In genomic region chr1:25039229-25039628, GRCh38 we compare ENCODE assay signal across 18 cellular contexts.
A peak's percentile ranks its signal among the peaks of the same experiment; 100 is the strongest.
DNase-seq lines count a peak whose midpoint lies in the region; ATAC-seq, FAIRE-seq and TF ChIP-seq lines count a peak whose summit lies in the region.
"Had no signal": no experiment of that assay in that cellular context is flagged by ENCODE, and none has a peak within 500 bp of the region (broad histone marks: within the 10 kb centered on the region; RNA-seq: fewer than 3 reads in every experiment).

No MANE protein-coding gene starts in this region.

- in situ Hi-C loops in HepG2 (cut with HindIII; ENCODE audit: extremely low pct_ligation_motif_present, low pct_unique_long_range_greater_than_20kb): loop anchor here (5.0 kb wide), 2 partner anchors 107 to 192 kb away; partner anchors contain the start of gene RUNX3

- H3K27ac ChIP-seq in HepG2 (ENCODE audit: extremely low read length, insufficient read depth, low read length): no peak overlapping the region
- H3K27ac ChIP-seq in right lobe of liver: no peak overlapping the region
- no peak overlapping the region for H3K27ac ChIP-seq in CD8-positive, alpha-beta T cell (ENCODE audit: low read depth, low read length)
- H3K27ac ChIP-seq: left lung, psoas muscle had no signal

- DNase-seq in HepG2 (ENCODE audit: low spot score): no peak
- no peak for DNase-seq in right lobe of liver
- peak; percentile 7 for DNase-seq in RKO (ENCODE audit: low spot score)
- DNase-seq in fibroblast of mammary gland (ENCODE audit: low read depth): peak; percentile 3
- no peak for DNase-seq in GM19239 (ENCODE audit: insufficient read length, low spot score)
- no peak for DNase-seq in foreskin melanocyte
- no peak for DNase-seq in HuH-7 (ENCODE audit: low spot score)
- DNase-seq in CD8-positive, alpha-beta T cell: no peak
- DNase-seq: activated naive CD4-positive, alpha-beta T cell treated with anti-CD3 and anti-CD28 coated beads, Interleukin-2, amount 10 ng/mL, durations not matched to agents 7 days and 5 days; CD4-positive, CD25-positive, alpha-beta regulatory T cell; effector CD8-positive, alpha-beta T cell; EL; NCI-H2029; SK-N-SH; stimulated activated naive CD8-positive, alpha-beta T cell treated with anti-CD3 and anti-CD28 coated beads, Interleukin-15, Interleukin-2, amounts not matched to agents 100 U/mL and 50 U/mL, for 24 hours had no signal

- peaks cover under 1 to 10% of the 10 kb centered on the region in 2 experiments; a peak in 1 of 5 replicates for H3K27me3 ChIP-seq in HepG2 (ENCODE audit: control insufficient read depth in 1 of 2, insufficient read depth in 2 of 2, low read length in 2 of 2)
- no peaks in the 10 kb centered on the region for H3K27me3 ChIP-seq in right lobe of liver
- H3K27me3 ChIP-seq in CD8-positive, alpha-beta T cell (ENCODE audit: insufficient read depth, low read length): no peaks in the 10 kb centered on the region

- no peak overlapping the region for H3K9ac ChIP-seq in HepG2 (ENCODE audit: insufficient read depth, low read depth, low read length)
- H3K9ac ChIP-seq: SK-N-SH had no signal

- no peak overlapping the region for H2AFZ ChIP-seq in HepG2 (ENCODE audit: low read length)

- TF ChIP-seq POLR2A in HepG2 (IDR thresholded peaks at IDR 0.05; ENCODE audit: insufficient read depth in 1 of 2, low read depth in 2 of 2, low read length in 2 of 2) (no peak), right lobe of liver (IDR thresholded peaks at IDR 0.05) (no peak)

- no peak overlapping the region for H3K4me3 ChIP-seq in HepG2 (replicated peaks in 1 of 3; ENCODE audit: insufficient read depth in 1 of 3, low read depth in 2 of 3, low read length in 3 of 3)
- H3K4me3 ChIP-seq in right lobe of liver: no peak overlapping the region
- H3K4me3 ChIP-seq in fibroblast of mammary gland (ENCODE audit: control insufficient read depth, low read depth, low read length): no peak overlapping the region
- H3K4me3 ChIP-seq in CD8-positive, alpha-beta T cell (ENCODE audit: low read depth, low read length): no peak overlapping the region
- H3K4me3 ChIP-seq: left lung, psoas muscle had no signal

- ATAC-seq in HepG2 (peak; percentile 52), right lobe of liver (no peak)
- no peak for ATAC-seq in CD8-positive, alpha-beta T cell
- ATAC-seq: left lung; psoas muscle; stimulated activated naive CD8-positive, alpha-beta T cell treated with anti-CD3 and anti-CD28 coated beads, Interleukin-15, Interleukin-2, amounts not matched to agents 100 U/mL and 50 U/mL, for 24 hours had no signal

- intact Hi-C loops in HepG2 (cut with micrococcal nuclease; ENCODE audit: unreplicated experiment): loop anchor here (5.0 kb wide), 1 partner anchor 168 kb away; no protein-coding TSS in a partner anchor
- intact Hi-C loops in right lobe of liver (cut with DNase I): loop anchor here (10.0 kb wide), 2 partner anchors 94 to 194 kb away; no protein-coding TSS in a partner anchor
- intact Hi-C loops in CD8-positive, alpha-beta T cell (cut with DNase I, micrococcal nuclease): loop anchor here in 1 of 2 experiments (5.0 kb wide), 1 partner anchor 63 kb away; no protein-coding TSS in a partner anchor

- peak; percentile 39 for TF ChIP-seq CTCF in HepG2 (CRISPR knock-in tag; IDR thresholded peaks at IDR 0.05)
- TF ChIP-seq CTCF in right lobe of liver (IDR thresholded peaks at IDR 0.05): no peak
- TF ChIP-seq CTCF in fibroblast of mammary gland (conservative IDR thresholded peaks at IDR 0.05; ENCODE audit: control insufficient read depth, insufficient read depth, low read depth, low read length): no peak
- no peak for TF ChIP-seq CTCF in CD8-positive, alpha-beta T cell (IDR thresholded peaks at IDR 0.05)

- TF ChIP-seq EP300 in HepG2 (IDR thresholded peaks at IDR 0.05; ENCODE audit: low read depth in 2 of 2, low read length in 2 of 2) (no peak), HepG2 (CRISPR knock-in tag; IDR thresholded peaks at IDR 0.05; ENCODE audit: borderline replicate concordance) (no peak)

- no CpG with 5 or more reads among the region's 8 CpGs for WGBS in HepG2 (ENCODE audit: low lambda C conversion rate)
- no CpG with 5 or more reads among the region's 8 CpGs for WGBS in right lobe of liver (ENCODE audit: insufficient coverage, low coverage, low lambda C conversion rate, missing lambda C conversion rate)

- H3K27ac Mint-ChIP-seq in CD8-positive, alpha-beta T cell: no peak overlapping the region

- H3K27me3 Mint-ChIP-seq in CD8-positive, alpha-beta T cell (ENCODE audit: low read depth): no peaks in the 10 kb centered on the region
- H3K27me3 Mint-ChIP-seq: CD4-positive, CD25-positive, alpha-beta regulatory T cell had no signal

- H3K79me2 ChIP-seq in HepG2 (ENCODE audit: insufficient read depth, low read length): no peaks in the 10 kb centered on the region

- BruUV-seq in HepG2 (replicated peaks; lab: Mats Ljungman, UMichigan): no TSS peak

- H3K36me3 Mint-ChIP-seq in CD8-positive, alpha-beta T cell: no peaks in the 10 kb centered on the region
- H3K36me3 Mint-ChIP-seq: activated naive CD4-positive, alpha-beta T cell treated with anti-CD3 and anti-CD28 coated beads, Interleukin-2, amount 10 ng/mL, durations not matched to agents 7 days and 5 days; CD4-positive, CD25-positive, alpha-beta regulatory T cell had no signal

- H3K4me3 Mint-ChIP-seq in CD8-positive, alpha-beta T cell: no peak overlapping the region
- H3K4me3 Mint-ChIP-seq: activated naive CD4-positive, alpha-beta T cell treated with anti-CD3 and anti-CD28 coated beads, Interleukin-2, amount 10 ng/mL, durations not matched to agents 7 days and 5 days had no signal

- no peaks in the 10 kb centered on the region for H4K20me1 ChIP-seq in HepG2 (ENCODE audit: insufficient read depth, low read length)

- no peak overlapping the region for H3K4me2 ChIP-seq in HepG2 (ENCODE audit: low read depth, low read length)
- H3K4me2 ChIP-seq: SK-N-SH had no signal

- peaks cover 39% of the 10 kb centered on the region for H3K4me1 Mint-ChIP-seq in CD8-positive, alpha-beta T cell (ENCODE audit: low read depth)

- CTCF ChIA-PET in HepG2 (lab: Yijun Ruan, JAX; ENCODE audit: low intra/inter-chr PET ratio, low total read pairs): no interaction called here
- CTCF ChIA-PET in CD8-positive, alpha-beta T cell (lab: Charles Lee): interaction anchor here (0.8 to 10.2 kb wide), 10 partner anchors 8 to 192 kb away, joined by 3 to 163 read pairs (median 74); partner anchors contain the start of gene RUNX3

- H3K9me3 ChIP-seq in HepG2 (ENCODE audit: low read length) (no peaks in the 10 kb centered on the region), right lobe of liver (no peaks in the 10 kb centered on the region)
- H3K9me3 ChIP-seq in CD8-positive, alpha-beta T cell (ENCODE audit: low read length): no peaks in the 10 kb centered on the region
- H3K9me3 ChIP-seq: left lung, psoas muscle, SK-N-SH had no signal

- TF ChIP-seq RAD21 in HepG2 (CRISPR knock-in tag; IDR thresholded peaks at IDR 0.05): no peak

- POLR2A ChIA-PET in HepG2 (lab: Yijun Ruan, JAX): no interaction called here
- POLR2A ChIA-PET in CD8-positive, alpha-beta T cell (lab: Charles Lee): interaction anchor here (0.7 to 1.9 kb wide), 2 partner anchors 106 to 128 kb away, joined by 3 to 4 read pairs; no protein-coding TSS in a partner anchor

- H3K9me3 Mint-ChIP-seq in CD8-positive, alpha-beta T cell: no peaks in the 10 kb centered on the region
- H3K9me3 Mint-ChIP-seq: activated naive CD4-positive, alpha-beta T cell treated with anti-CD3 and anti-CD28 coated beads, Interleukin-2, amount 10 ng/mL, durations not matched to agents 7 days and 5 days; CD4-positive, CD25-positive, alpha-beta regulatory T cell had no signal

- H3K36me3 ChIP-seq in HepG2 (replicated peaks in 1 of 2; ENCODE audit: control insufficient read depth in 1 of 2, insufficient read depth in 2 of 2, low read length in 2 of 2) (no peaks in the 10 kb centered on the region), right lobe of liver (no peaks in the 10 kb centered on the region)
- no peaks in the 10 kb centered on the region for H3K36me3 ChIP-seq in CD8-positive, alpha-beta T cell (ENCODE audit: insufficient read depth, low read length)
- H3K36me3 ChIP-seq: left lung had no signal

- H3K4me1 ChIP-seq in HepG2 (ENCODE audit: insufficient read depth, low read length): 0 out of 2 replicates have a peak, but pooled peaks cover under 1% of the 10 kb centered on the region
- H3K4me1 ChIP-seq in right lobe of liver: no peaks in the 10 kb centered on the region
- H3K4me1 ChIP-seq in CD8-positive, alpha-beta T cell (ENCODE audit: insufficient read depth, low read length): peaks cover 54% of the 10 kb centered on the region
- H3K4me1 ChIP-seq: psoas muscle had no signal

- FAIRE-seq in HepG2 (lab: Jason Lieb, UNC): no peak
- FAIRE-seq in GM19239 (lab: Jason Lieb, UNC): no peak
- FAIRE-seq: A204.1 had no signal

TF ChIP-seq in HepG2, 621 proteins besides CTCF, POLR2A, EP300 and RAD21:
- TF ChIP-seq STAG1 (CRISPR knock-in tag; IDR thresholded peaks at IDR 0.05): 0 out of 2 replicates have a peak, but pooled peaks have one; percentile 13
- no peak for TF ChIP-seq JUND (CRISPR knock-in tag; IDR thresholded peaks at IDR 0.05)

Comparison
In these comparisons a context has a peak if more than half of its experiments do, and no peak if none do; other contexts are left out.
1. DNase-seq: peak in RKO (single experiment) and fibroblast of mammary gland (single experiment); none in HepG2 (single experiment), right lobe of liver (0 of 3), GM19239 (single experiment), foreskin melanocyte (single experiment), HuH-7 (single experiment) and CD8-positive, alpha-beta T cell (0 of 7).